ENCODE assay signal across 17 cellular contexts in genomic region chr6:34178361-34179105, GRCh38. TPM values are rescaled to one million over a fixed set of nuclear protein-coding genes. Genes with fewer than 3 reads are reported as not detected.
"Had no signal": no experiment of that assay in that cellular context is flagged by ENCODE, and none has a peak within 500 bp of the region (broad histone marks: within the 10 kb centered on the region; RNA-seq: fewer than 3 reads in every experiment).

No MANE protein-coding gene starts in this region.

- H3K4me1 ChIP-seq: esophagus muscularis mucosa, tibial nerve, vagina had no signal

- H2AFZ ChIP-seq: hepatocyte had no signal

- H3K4me3 ChIP-seq: cardiac muscle cell, esophagus muscularis mucosa, hepatocyte, tibial nerve, vagina had no signal

- H3K4me2 ChIP-seq: hepatocyte had no signal

- H3K27ac ChIP-seq: cardiac muscle cell, esophagus muscularis mucosa, hepatocyte, tibial nerve, vagina had no signal

- H3K27me3 ChIP-seq: cardiac muscle cell, hepatocyte, tibial nerve, vagina had no signal

- H3K79me2 ChIP-seq: hepatocyte had no signal

- H3K36me3 ChIP-seq: cardiac muscle cell, esophagus muscularis mucosa, tibial nerve, vagina had no signal

- H3K9me3 ChIP-seq: vagina had no signal

- ATAC-seq: activated naive CD4-positive, alpha-beta T cell treated with anti-CD3 and anti-CD28 coated beads, Interleukin-2, amount 50 U/mL, for 72 hours; left ventricle myocardium superior; stimulated activated memory B cell treated with anti-CD40 and anti-IgM and Interleukin-4, amounts not matched to agents 10 μg/mL and 1 μg/mL and 100 μg/mL, for 72 hours; T-helper 17 cell had no signal

- DNase-seq: activated B cell treated with CpG ODN at 0.5 μM for 24 hours; activated CD4-positive, alpha-beta T cell treated with anti-CD3 and anti-CD28 coated beads, Interleukin-2, amount 10 ng/mL, durations not matched to agents 24 days and 14 days; left ventricle myocardium superior; mesenchymal stem cell; stimulated activated CD4-positive, alpha-beta T cell treated with anti-CD3 and anti-CD28 coated beads, Interleukin-12 subunit alpha, Interleukin-12 subunit beta, amount 100 ng/mL, for 4 hours; stimulated activated CD4-positive, alpha-beta T cell treated with anti-CD3 and anti-CD28 coated beads, Interleukin-2, amount 100 ng/mL, for 24 hours; T-helper 17 cell had no signal

RNA-seq across cellular contexts. Expression of gene GRM4, which starts 32.6 kb away (rescaled TPM):
- total RNA-seq: activated B cell treated with CpG ODN at 0.5 μM for 24 hours; activated CD4-positive, alpha-beta T cell treated with anti-CD3 and anti-CD28 coated beads, Interleukin-2, amount 10 ng/mL, durations not matched to agents 24 days and 14 days; esophagus muscularis mucosa; glomerular endothelial cell; kidney epithelial cell; left ventricle myocardium superior; pulmonary artery endothelial cell; T-helper 17 cell; tibial nerve; vagina had no signal
- polyA plus RNA-seq: hepatocyte had no signal
